ENCODE assay signal across 27 cellular contexts in the genomic region with DNA sequence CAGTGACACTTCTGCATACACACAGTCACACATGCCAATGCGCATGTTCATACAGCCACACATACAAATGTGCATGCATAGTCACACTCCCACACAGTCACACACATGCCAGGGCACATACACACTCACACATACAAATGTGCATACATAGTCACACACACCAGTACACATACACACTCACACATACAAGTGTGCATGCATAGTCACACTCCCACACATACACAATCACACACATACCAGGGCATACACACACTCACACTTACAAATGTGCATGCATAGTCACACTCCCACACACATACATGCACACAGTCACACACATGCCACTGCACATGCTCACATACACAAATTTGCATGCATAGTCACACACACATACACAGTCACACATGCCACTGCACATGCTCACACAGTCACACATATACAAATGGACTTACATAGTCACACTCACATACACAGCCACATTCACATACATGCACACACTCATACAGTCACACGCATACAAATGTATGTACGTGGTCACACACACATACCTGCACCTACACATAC.
DNase-seq lines count a peak whose midpoint lies in the region; ATAC-seq, FAIRE-seq and TF ChIP-seq lines count a peak whose summit lies in the region.
"Had no signal": no experiment of that assay in that cellular context is flagged by ENCODE, and none has a peak within 500 bp of the region (broad histone marks: within the 10 kb centered on the region; RNA-seq: fewer than 3 reads in every experiment).

No MANE protein-coding gene starts in this region.

- POLR2A ChIA-PET in GM12878 (lab: Charles Lee) = interaction anchor here (1.2 to 1.3 kb wide), 2 partner anchors 11 to 28 kb away, joined by 3 to 4 read pairs; no protein-coding TSS in a partner anchor

- H3K79me1 ChIP-seq in trophoblast cell (ENCODE audit: low read length) = no peaks in the 10 kb centered on the region

- H2AFZ ChIP-seq in GM12878 (ENCODE audit: control insufficient read depth, low read depth, low read length) (no peak overlapping the region), trophoblast cell (ENCODE audit: insufficient read depth, low read length, poor library complexity) (no peak overlapping the region)

- H3K18ac ChIP-seq in trophoblast cell (ENCODE audit: low read length) = no peak overlapping the region

- intact Hi-C loops in GM12878 (cut with micrococcal nuclease; ENCODE audit: unreplicated experiment) = no loop called here

- TF ChIP-seq CTCF in GM12878 (IDR thresholded peaks at IDR 0.05 in 2 of 3, conservative IDR thresholded peaks at IDR 0.05 in 1 of 3; ENCODE audit: control insufficient read depth in 2 of 3, extremely low read depth in 1 of 3, insufficient read depth in 1 of 3, low read depth in 3 of 3, low read length in 3 of 3) (no peak), coronary artery (IDR thresholded peaks at IDR 0.05) (no peak)

- H3K9me3 ChIP-seq in GM12878 (replicated peaks; ENCODE audit: control insufficient read depth, insufficient read depth, low read length) (no peaks in the 10 kb centered on the region), trophoblast cell (ENCODE audit: insufficient read depth, low read depth, low read length) (no peaks in the 10 kb centered on the region)

- no peaks in the 10 kb centered on the region for H3K27me3 Mint-ChIP-seq in activated CD8-positive, alpha-beta memory T cell treated with anti-CD3 and anti-CD28 coated beads, Interleukin-2, amount 10 ng/mL, durations not matched to agents 7 days and 5 days
- H3K27me3 Mint-ChIP-seq: activated B cell treated with CpG ODN at 0.5 μM for 24 hours; CD4-positive, CD25-positive, alpha-beta regulatory T cell had no signal

- 100% methylated on average over 3 of the region's 3 CpGs for WGBS in GM12878 (ENCODE audit: insufficient coverage, insufficient replicate concordance, low lambda C conversion rate, missing lambda C conversion rate)
- no CpG with 5 or more reads among the region's 3 CpGs for WGBS in trophoblast cell (ENCODE audit: extremely low coverage, insufficient coverage, insufficient read length)

- RAD21 ChIA-PET in GM12878 (lab: Charles Lee; ENCODE audit: unreplicated experiment) = interaction anchor here (1.0 to 1.6 kb wide), 4 partner anchors 10 to 126 kb away, joined by 3 read pairs; no protein-coding TSS in a partner anchor

- in situ Hi-C loops in GM12878 (cut with MboI) = no loop called here

- H3K27ac Mint-ChIP-seq in activated CD8-positive, alpha-beta memory T cell treated with anti-CD3 and anti-CD28 coated beads, Interleukin-2, amount 10 ng/mL, durations not matched to agents 7 days and 5 days = peak overlapping the region; percentile 54
- H3K27ac Mint-ChIP-seq: activated B cell treated with CpG ODN at 0.5 μM for 24 hours had no signal

- no peak overlapping the region for H3K4me3 Mint-ChIP-seq in activated CD8-positive, alpha-beta memory T cell treated with anti-CD3 and anti-CD28 coated beads, Interleukin-2, amount 10 ng/mL, durations not matched to agents 7 days and 5 days
- H3K4me3 Mint-ChIP-seq: activated B cell treated with CpG ODN at 0.5 μM for 24 hours; CD4-positive, CD25-positive, alpha-beta regulatory T cell had no signal

- FAIRE-seq in HTR-8/SVneo (lab: Jason Lieb, UNC) (peak; percentile 93), GM12878 (lab: Jason Lieb, UNC) (no peak)
- FAIRE-seq: colon, keratinocyte had no signal

- H3K4me1 ChIP-seq in GM12878 (ENCODE audit: control insufficient read depth, insufficient read depth, low read length) (peaks cover 39% of the 10 kb centered on the region), trophoblast cell (ENCODE audit: control insufficient read depth in 1 of 2, insufficient read depth in 2 of 2, low read length in 2 of 2) (peaks cover 0 to 5% of the 10 kb centered on the region in 2 experiments)

- H2BK5ac ChIP-seq in trophoblast cell (ENCODE audit: low read depth, low read length, poor library complexity) = no peak overlapping the region

- peaks cover 40% of the 10 kb centered on the region for H3K36me3 Mint-ChIP-seq in activated CD8-positive, alpha-beta memory T cell treated with anti-CD3 and anti-CD28 coated beads, Interleukin-2, amount 10 ng/mL, durations not matched to agents 7 days and 5 days

- H3K79me2 ChIP-seq in GM12878 (ENCODE audit: control insufficient read depth, insufficient read depth, low read length) = no peaks in the 10 kb centered on the region
- no peaks in the 10 kb centered on the region for H3K79me2 ChIP-seq in trophoblast cell (ENCODE audit: control insufficient read depth, insufficient read depth, low read length, poor library complexity)

- H3K4ac ChIP-seq in trophoblast cell (ENCODE audit: low read depth, low read length) = no peak overlapping the region

- no peak for TF ChIP-seq POLR2A in GM12878 (IDR thresholded peaks at IDR 0.05; ENCODE audit: low read depth, low read length)

- H3K9ac ChIP-seq in GM12878 (ENCODE audit: control insufficient read depth, insufficient read depth, low read length) (no peak overlapping the region), trophoblast cell (ENCODE audit: low read length) (no peak overlapping the region)

- H3K4me2 ChIP-seq in GM12878 (ENCODE audit: control insufficient read depth, insufficient read depth) = no peak overlapping the region
- H3K4me2 ChIP-seq in trophoblast cell (ENCODE audit: low read length) = no peak overlapping the region

- no TSS peak for BruUV-seq in GM12878 (replicated peaks; lab: Mats Ljungman, UMichigan)

- H3K4me1 Mint-ChIP-seq in activated CD8-positive, alpha-beta memory T cell treated with anti-CD3 and anti-CD28 coated beads, Interleukin-2, amount 10 ng/mL, durations not matched to agents 7 days and 5 days = peaks cover 76% of the 10 kb centered on the region

- DNase-seq in activated CD8-positive, alpha-beta memory T cell treated with anti-CD3 and anti-CD28 coated beads, Interleukin-2, amount 10 ng/mL, durations not matched to agents 7 days and 5 days = no peak
- no peak for DNase-seq in activated CD8-positive, alpha-beta memory T cell treated with anti-CD3 and anti-CD28 coated beads, Interleukin-2, amount 50 U/mL, for 4 hours
- DNase-seq in HTR-8/SVneo (ENCODE audit: insufficient read length, low spot score) (no peak), GM12878 (ENCODE audit: low read depth, low spot score) (no peak), trophoblast cell (no peak), coronary artery (ENCODE audit: low spot score) (no peak), DMS153 (lab: John Stamatoyannopoulos, UW) (no peak)
- no peak for DNase-seq in activated naive CD4-positive, alpha-beta T cell (lab: John Stamatoyannopoulos, UW)
- DNase-seq: 8988T; activated B cell treated with CpG ODN at 0.5 μM for 24 hours; activated CD4-positive, alpha-beta T cell treated with anti-CD3 and anti-CD28 coated beads, Interleukin-2, amount 50 U/mL, for 4 hours; activated gamma-delta T cell treated with Interleukin-2 at 50 U/mL for 16 hours; amygdala; CD4-positive, CD25-positive, alpha-beta regulatory T cell; effector CD8-positive, alpha-beta T cell; EL; GOT3; head of caudate nucleus; Karpas-422; NCI-H1436; NCI-H2107; NCI-H446; NCI-H774; substantia nigra; SW 1271 had no signal

- no peak overlapping the region for H2BK12ac ChIP-seq in trophoblast cell (ENCODE audit: low read length)

- SMC1A ChIA-PET in GM12878 (lab: Charles Lee; ENCODE audit: uncharacterized antibody, unreplicated experiment) = interaction anchor here (0.8 to 1.3 kb wide), 6 partner anchors 11 to 94 kb away, joined by 3 to 6 read pairs (median 4); no protein-coding TSS in a partner anchor

- no peak overlapping the region for H4K91ac ChIP-seq in trophoblast cell (ENCODE audit: low read depth, low read length)

- no peaks in the 10 kb centered on the region for H3K9me3 Mint-ChIP-seq in activated CD8-positive, alpha-beta memory T cell treated with anti-CD3 and anti-CD28 coated beads, Interleukin-2, amount 10 ng/mL, durations not matched to agents 7 days and 5 days (ENCODE audit: low read depth)
- H3K9me3 Mint-ChIP-seq: activated B cell treated with CpG ODN at 0.5 μM for 24 hours; CD4-positive, CD25-positive, alpha-beta regulatory T cell had no signal

- no peak overlapping the region for H3K14ac ChIP-seq in trophoblast cell (ENCODE audit: low read length)

- peaks cover 0 to 11% of the 10 kb centered on the region in 2 experiments; a peak in 3 of 4 replicates for H3K36me3 ChIP-seq in GM12878 (ENCODE audit: control insufficient read depth in 2 of 2, insufficient read depth in 2 of 2, low read length in 1 of 2)
- peaks cover 14 to 24% of the 10 kb centered on the region in 2 experiments for H3K36me3 ChIP-seq in trophoblast cell (ENCODE audit: control insufficient read depth in 1 of 2, insufficient read depth in 2 of 2, low read length in 2 of 2)

- H3K27me3 ChIP-seq in GM12878 (replicated peaks in 1 of 2; ENCODE audit: control insufficient read depth in 2 of 2, insufficient read depth in 2 of 2, low read length in 1 of 2) (no peaks in the 10 kb centered on the region; a peak in 1 of 4 replicates), trophoblast cell (ENCODE audit: insufficient read depth, low read length) (no peaks in the 10 kb centered on the region)

- no peak overlapping the region for H2AK5ac ChIP-seq in trophoblast cell (ENCODE audit: low read length)

- H3K23ac ChIP-seq in trophoblast cell (ENCODE audit: low read length) = peak overlapping the region; percentile 80

- H4K12ac ChIP-seq in trophoblast cell (ENCODE audit: low read depth, low read length) = no peak overlapping the region

- TF ChIP-seq EP300 in GM12878 (IDR thresholded peaks at IDR 0.05; ENCODE audit: borderline replicate concordance in 1 of 2, control insufficient read depth in 1 of 2, low read depth in 2 of 2, low read length in 2 of 2) = no peak

- ATAC-seq in activated CD8-positive, alpha-beta memory T cell treated with anti-CD3 and anti-CD28 coated beads, Interleukin-2, amount 10 ng/mL, durations not matched to agents 7 days and 5 days = no peak
- no peak for ATAC-seq in GM12878

- H4K8ac ChIP-seq in trophoblast cell (ENCODE audit: low read depth, low read length) = no peak overlapping the region

- no peak overlapping the region for H3K4me3 ChIP-seq in GM12878
- no peak overlapping the region for H3K4me3 ChIP-seq in trophoblast cell (ENCODE audit: low read depth, low read length)
- H3K4me3 ChIP-seq in coronary artery = no peak overlapping the region

- H3K27ac ChIP-seq in GM12878 (ENCODE audit: control insufficient read depth, insufficient read depth) = no peak overlapping the region
- H3K27ac ChIP-seq in trophoblast cell (ENCODE audit: low read depth, low read length) = no peak overlapping the region
- H3K27ac ChIP-seq in coronary artery = no peak overlapping the region

- H4K20me1 ChIP-seq in GM12878 (ENCODE audit: control insufficient read depth, insufficient read depth) = no peaks in the 10 kb centered on the region

- no peak for TF ChIP-seq RAD21 in GM12878 (IDR thresholded peaks at IDR 0.05; ENCODE audit: insufficient read depth, low read depth, low read length)

- CTCF ChIA-PET in activated CD8-positive, alpha-beta memory T cell treated with anti-CD3 and anti-CD28 coated beads, Interleukin-2, amount 10 ng/mL, durations not matched to agents 7 days and 5 days (lab: Charles Lee) = interaction anchor here (0.8 to 1.2 kb wide), 2 partner anchors 11 to 201 kb away, joined by 3 read pairs; no protein-coding TSS in a partner anchor
- CTCF ChIA-PET in GM12878 (lab: Yijun Ruan, JAX) = interaction anchor here (0.6 to 1.3 kb wide), 4 partner anchors 18 to 94 kb away, joined by 3 to 4 read pairs (median 4); a partner anchor contains a TSS

- no peak overlapping the region for H2BK120ac ChIP-seq in trophoblast cell (ENCODE audit: insufficient read depth, low read length, poor library complexity)
